In genomic region chr16:73956592-73957495, GRCh38 we compare ENCODE assay signal across 8 cellular contexts.
DNase-seq lines count a peak whose midpoint lies in the region; ATAC-seq, FAIRE-seq and TF ChIP-seq lines count a peak whose summit lies in the region.

No MANE protein-coding gene starts in this region.

- intact Hi-C loops in right lobe of liver (cut with DNase I): no loop called here

- FAIRE-seq in GM12891 (lab: Jason Lieb, UNC): peak; percentile 28

- H3K27ac Mint-ChIP-seq in stimulated activated naive CD8-positive, alpha-beta T cell treated with anti-CD3 and anti-CD28 coated beads, Interleukin-15, amount 100 ng/mL, for 72 hours: no peak overlapping the region

- no peak overlapping the region for H3K4me3 Mint-ChIP-seq in stimulated activated naive CD8-positive, alpha-beta T cell treated with anti-CD3 and anti-CD28 coated beads, Interleukin-15, amount 100 ng/mL, for 72 hours

- H3K36me3 ChIP-seq in right lobe of liver: no peaks in the 10 kb centered on the region

- H3K27ac ChIP-seq in right lobe of liver: no peak overlapping the region

- WGBS in right lobe of liver (ENCODE audit: insufficient coverage, low coverage, low lambda C conversion rate, missing lambda C conversion rate): 34% methylated on average over 10 of the region's 10 CpGs

- H3K4me1 Mint-ChIP-seq in stimulated activated naive CD8-positive, alpha-beta T cell treated with anti-CD3 and anti-CD28 coated beads, Interleukin-15, amount 100 ng/mL, for 72 hours: no peaks in the 10 kb centered on the region

- in situ Hi-C loops in SK-MEL-5 (cut with HindIII; ENCODE audit: low pct_unique_long_range_greater_than_20kb, low sequenced_read_pairs): no loop called here

- TF ChIP-seq POLR2A in GM12891 (IDR thresholded peaks at IDR 0.05; ENCODE audit: low read depth, low read length) (no peak), right lobe of liver (IDR thresholded peaks at IDR 0.05) (no peak)

- H3K4me3 ChIP-seq in right lobe of liver: no peak overlapping the region

- TF ChIP-seq CTCF in AG09319 (IDR thresholded peaks at IDR 0.05; ENCODE audit: low read depth, low read length): peak; percentile 95
- TF ChIP-seq CTCF in right lobe of liver (IDR thresholded peaks at IDR 0.05): peak; percentile 68 to 86 (median 84)

- H3K9me3 Mint-ChIP-seq in stimulated activated naive CD8-positive, alpha-beta T cell treated with anti-CD3 and anti-CD28 coated beads, Interleukin-15, amount 100 ng/mL, for 72 hours: no peaks in the 10 kb centered on the region

- H3K9me3 ChIP-seq in right lobe of liver: no peaks in the 10 kb centered on the region

- no peaks in the 10 kb centered on the region for H3K27me3 ChIP-seq in right lobe of liver

- H3K4me1 ChIP-seq in right lobe of liver: no peaks in the 10 kb centered on the region

- no peaks in the 10 kb centered on the region for H3K27me3 Mint-ChIP-seq in stimulated activated naive CD8-positive, alpha-beta T cell treated with anti-CD3 and anti-CD28 coated beads, Interleukin-15, amount 100 ng/mL, for 72 hours

- peak; percentile 39 for DNase-seq in AG09319 (ENCODE audit: extremely low read depth, low read depth)
- DNase-seq in GM12891 (ENCODE audit: insufficient read length, low spot score): peak; percentile 22
- peak; percentile 52 for DNase-seq in M059J (ENCODE audit: low read depth)
- DNase-seq in SK-MEL-5 (ENCODE audit: low read depth, low spot score): peak; percentile 68
- peak; percentile 70 for DNase-seq in dedifferentiated amniotic fluid mesenchymal stem cell (ENCODE audit: extremely low spot score)
- DNase-seq in right lobe of liver: no peak
- peak; percentile 4 to 17 for DNase-seq in stimulated activated naive CD8-positive, alpha-beta T cell treated with anti-CD3 and anti-CD28 coated beads, Interleukin-15, amount 100 ng/mL, for 72 hours

- ATAC-seq in right lobe of liver (peak; percentile 77 to 82 (median 78)), HG03175 (IDR thresholded peaks at IDR 0.05; ENCODE audit: unreplicated experiment) (no peak)
- no peak for ATAC-seq in stimulated activated naive CD8-positive, alpha-beta T cell treated with anti-CD3 and anti-CD28 coated beads, Interleukin-15, amount 100 ng/mL, for 72 hours

TF ChIP-seq in GM12891, 5 proteins besides CTCF, POLR2A, EP300 and RAD21:
- no peak for TF ChIP-seq POLR2AphosphoS5 (IDR thresholded peaks at IDR 0.05; ENCODE audit: low read depth, low read length)
- TF ChIP-seq TAF1 (IDR thresholded peaks at IDR 0.05; ENCODE audit: low read depth, low read length): no peak
- TF ChIP-seq PAX5 (IDR thresholded peaks at IDR 0.05; ENCODE audit: insufficient read depth, low read length, severe bottlenecking): no peak
- no peak for TF ChIP-seq SPI1 (IDR thresholded peaks at IDR 0.05; ENCODE audit: low read depth, low read length)
- TF ChIP-seq POU2F2 (IDR thresholded peaks at IDR 0.05; ENCODE audit: low read depth, low read length): no peak

Comparison
In these comparisons a context has a peak if more than half of its experiments do, and no peak if none do; other contexts are left out.
1. DNase-seq: peak in AG09319 (single experiment), GM12891 (single experiment), M059J (single experiment), SK-MEL-5 (single experiment), dedifferentiated amniotic fluid mesenchymal stem cell (single experiment) and stimulated activated naive CD8-positive, alpha-beta T cell treated with anti-CD3 and anti-CD28 coated beads, Interleukin-15, amount 100 ng/mL, for 72 hours (2 of 2); none in right lobe of liver (0 of 3).
2. ATAC-seq: peak in right lobe of liver (4 of 4); none in stimulated activated naive CD8-positive, alpha-beta T cell treated with anti-CD3 and anti-CD28 coated beads, Interleukin-15, amount 100 ng/mL, for 72 hours (single experiment) and HG03175 (single experiment).